In the genomic region with DNA sequence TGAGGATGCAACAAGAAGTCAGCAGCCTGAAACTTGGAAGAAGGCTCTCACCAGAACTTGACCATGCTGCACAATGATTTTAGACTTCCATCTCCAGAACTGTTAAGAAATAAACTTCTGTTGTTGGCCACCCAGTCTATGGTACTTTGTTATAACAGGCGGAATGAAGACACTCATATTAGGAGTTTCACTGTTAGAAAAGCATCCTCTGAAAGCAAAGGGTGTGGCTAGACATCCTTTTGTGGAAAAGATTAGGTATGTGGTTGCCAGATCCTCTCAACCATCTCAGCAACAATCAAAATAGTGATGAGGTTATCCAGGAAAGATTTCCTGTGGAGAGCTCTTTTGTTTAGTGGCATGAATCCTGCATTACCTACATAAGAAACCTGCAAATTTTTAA, we compare ENCODE assay signal across 16 cellular contexts. TPM values are rescaled to one million over a fixed set of nuclear protein-coding genes. Genes with fewer than 3 reads are reported as not detected.
"Had no signal": no experiment of that assay in that cellular context is flagged by ENCODE, and none has a peak within 500 bp of the region (broad histone marks: within the 10 kb centered on the region; RNA-seq: fewer than 3 reads in every experiment).

No MANE protein-coding gene starts in this region.

- H3K27me3 ChIP-seq: esophagus squamous epithelium, hepatocyte, left lung, tibial nerve, vagina had no signal

- H3K9me3 ChIP-seq: esophagus squamous epithelium, left lung, vagina had no signal

- H3K36me3 Mint-ChIP-seq: naive thymus-derived CD8-positive, alpha-beta T cell had no signal

- ATAC-seq: left lung; naive thymus-derived CD8-positive, alpha-beta T cell; SK-N-SH treated with all-trans-retinoic acid at 6 μM for 48 hours; T-helper 17 cell had no signal

- H3K4me2 ChIP-seq: hepatocyte had no signal

- H3K4me3 Mint-ChIP-seq: activated CD4-positive, alpha-beta T cell treated with anti-CD3 and anti-CD28 coated beads, Interleukin-2, amount 10 ng/mL, durations not matched to agents 7 days and 5 days; activated naive CD8-positive, alpha-beta T cell treated with anti-CD3 and anti-CD28 coated beads, Interleukin-2, amount 10 ng/mL, durations not matched to agents 7 days and 5 days; naive thymus-derived CD8-positive, alpha-beta T cell; T-helper 17 cell had no signal

- H3K27ac Mint-ChIP-seq: activated CD4-positive, alpha-beta T cell treated with anti-CD3 and anti-CD28 coated beads, Interleukin-2, amount 10 ng/mL, durations not matched to agents 7 days and 5 days; activated naive CD8-positive, alpha-beta T cell treated with anti-CD3 and anti-CD28 coated beads, Interleukin-2, amount 10 ng/mL, durations not matched to agents 7 days and 5 days; T-helper 17 cell had no signal

- H3K79me2 ChIP-seq: hepatocyte had no signal

- H3K27me3 Mint-ChIP-seq: naive thymus-derived CD8-positive, alpha-beta T cell; T-helper 17 cell had no signal

- H3K9ac ChIP-seq: parathyroid adenoma had no signal

- H3K4me3 ChIP-seq: esophagus squamous epithelium, hepatocyte, left lung, tibial nerve, vagina had no signal

- H3K27ac ChIP-seq: esophagus squamous epithelium, hepatocyte, left lung, parathyroid adenoma, tibial nerve, vagina had no signal

- H3K4me1 ChIP-seq: parathyroid adenoma, vagina had no signal

- DNase-seq: activated CD4-positive, alpha-beta T cell treated with anti-CD3 and anti-CD28 coated beads, Interleukin-2, amount 10 ng/mL, durations not matched to agents 7 days and 5 days; activated naive CD8-positive, alpha-beta T cell treated with anti-CD3 and anti-CD28 coated beads, Interleukin-2, amount 10 ng/mL, durations not matched to agents 7 days and 5 days; anterior cingulate cortex; cortex of kidney; effector CD4-positive, alpha-beta T cell; esophagus squamous epithelium; kidney; left lung; naive thymus-derived CD8-positive, alpha-beta T cell; stimulated activated CD4-positive, alpha-beta T cell treated with anti-CD3 and anti-CD28 coated beads, Interleukin-1b, Interleukin-23, amount 100 ng/mL, for 48 hours; T-helper 17 cell had no signal

- H3K36me3 ChIP-seq: esophagus squamous epithelium, left lung, tibial nerve, vagina had no signal

- H2AFZ ChIP-seq: hepatocyte, parathyroid adenoma had no signal

- FAIRE-seq: kidney had no signal

RNA-seq across cellular contexts. Expression of gene ITGA2, which starts 20.7 kb away (rescaled TPM):
- total RNA-seq: naive thymus-derived CD8-positive, alpha-beta T cell had no signal
